ENCODE assay signal across 10 cellular contexts in the genomic region with DNA sequence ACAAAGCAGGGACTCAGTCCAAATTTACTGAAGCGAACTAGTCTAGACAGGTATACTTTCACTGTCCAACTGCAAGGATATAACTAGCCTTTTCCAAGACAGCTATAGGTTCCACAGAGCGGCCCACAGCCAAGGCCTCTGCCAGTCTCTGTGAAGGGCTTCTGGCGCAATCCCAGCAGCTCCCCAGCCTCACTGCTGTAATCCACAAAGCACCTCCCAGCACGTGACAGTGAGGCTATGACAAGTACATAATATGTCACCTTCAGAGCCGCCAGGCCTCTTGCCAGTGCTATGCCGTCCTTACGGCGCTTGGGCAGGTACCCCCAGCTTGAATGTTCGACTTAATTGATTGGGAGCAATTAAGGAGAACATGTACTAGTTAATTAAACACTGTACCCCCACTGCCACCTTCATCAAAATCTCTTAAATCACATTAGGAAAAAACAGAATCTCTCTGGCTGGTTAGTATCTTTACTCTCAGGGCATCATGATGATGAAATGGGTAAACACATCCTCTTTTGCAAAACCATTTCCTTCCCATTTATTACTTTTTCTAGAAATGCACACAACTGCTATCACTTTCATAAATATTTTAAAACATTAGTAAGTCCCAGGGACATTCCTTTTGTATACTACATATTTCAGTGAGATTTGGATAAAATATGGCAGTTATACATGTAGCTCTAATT.
DNase-seq lines count a peak whose midpoint lies in the region; ATAC-seq and TF ChIP-seq lines count a peak whose summit lies in the region.
"Had no signal": no experiment of that assay in that cellular context is flagged by ENCODE, and none has a peak within 500 bp of the region (broad histone marks: within the 10 kb centered on the region; RNA-seq: fewer than 3 reads in every experiment).

No MANE protein-coding gene starts in this region.

- no peak overlapping the region for H3K4me2 ChIP-seq in GM23338
- H3K4me2 ChIP-seq in hepatocyte, result no peak overlapping the region

- peak; percentile 43 for DNase-seq in AG08395 (ENCODE audit: low spot score)
- DNase-seq in GM23338 (ENCODE audit: low spot score), result no peak
- no peak for DNase-seq in T-helper 17 cell
- DNase-seq in hepatocyte (ENCODE audit: low spot score), result no peak
- DNase-seq in mesenteric fat pad (ENCODE audit: low spot score), result no peak
- DNase-seq in activated T-helper 1 cell treated with anti-CD3 and anti-CD28 coated beads, Interleukin-12 subunit alpha, Interleukin-12 subunit beta, Interleukin-2, Interleukin-4 antibody, amounts not matched to agents 30 ng/mL and 10 ng/mL and 1 ng/mL, durations not matched to agents 14 hours and 24 hours and 36 hours (ENCODE audit: low spot score), result no peak
- DNase-seq in effector memory CD4-positive, alpha-beta T cell, result no peak
- DNase-seq in psoas muscle, result no peak
- DNase-seq: NCI-H187 had no signal

- peaks cover 4% of the 10 kb centered on the region; the same call in 1 of the 2 replicates for H3K79me2 ChIP-seq in GM23338 (replicated peaks; ENCODE audit: insufficient read depth)
- H3K79me2 ChIP-seq in hepatocyte, result no peaks in the 10 kb centered on the region

- TF ChIP-seq CTCF in GM23338 (conservative IDR thresholded peaks at IDR 0.05; ENCODE audit: low read depth in 2 of 2) (no peak), hepatocyte (IDR thresholded peaks at IDR 0.05; ENCODE audit: poor library complexity) (no peak), psoas muscle (IDR thresholded peaks at IDR 0.05) (no peak)

- no peak overlapping the region for H2AFZ ChIP-seq in GM23338
- H2AFZ ChIP-seq in hepatocyte, result no peak overlapping the region

- no peak overlapping the region for H3K4me3 Mint-ChIP-seq in GM23338
- no peak overlapping the region for H3K4me3 Mint-ChIP-seq in T-helper 17 cell
- no peak overlapping the region for H3K4me3 Mint-ChIP-seq in activated T-helper 1 cell treated with anti-CD3 and anti-CD28 coated beads, Interleukin-12 subunit alpha, Interleukin-12 subunit beta, Interleukin-2, Interleukin-4 antibody, amounts not matched to agents 30 ng/mL and 10 ng/mL and 1 ng/mL, durations not matched to agents 14 hours and 24 hours and 36 hours

- peak overlapping the region; percentile 0; the same call in 1 of the 2 replicates for H3K27ac Mint-ChIP-seq in GM23338
- peak overlapping the region; percentile 85 for H3K27ac Mint-ChIP-seq in T-helper 17 cell
- no peak overlapping the region for H3K27ac Mint-ChIP-seq in activated T-helper 1 cell treated with anti-CD3 and anti-CD28 coated beads, Interleukin-12 subunit alpha, Interleukin-12 subunit beta, Interleukin-2, Interleukin-4 antibody, amounts not matched to agents 30 ng/mL and 10 ng/mL and 1 ng/mL, durations not matched to agents 14 hours and 24 hours and 36 hours

- H3K27ac ChIP-seq in GM23338 (ENCODE audit: low read depth), result no peak overlapping the region
- peak overlapping the region; percentile 16 for H3K27ac ChIP-seq in hepatocyte
- H3K27ac ChIP-seq in effector memory CD4-positive, alpha-beta T cell (ENCODE audit: insufficient read depth, low read length, poor library complexity, severe bottlenecking), result no peak overlapping the region
- H3K27ac ChIP-seq in psoas muscle, result no peak overlapping the region
- H3K27ac ChIP-seq: ascending aorta had no signal

- H3K9me2 ChIP-seq in GM23338 (ENCODE audit: insufficient read depth) (no peaks in the 10 kb centered on the region), hepatocyte (replicated peaks; ENCODE audit: insufficient read depth) (no peaks in the 10 kb centered on the region)

- H3K4me3 ChIP-seq in GM23338, result no peak overlapping the region
- no peak overlapping the region for H3K4me3 ChIP-seq in hepatocyte
- H3K4me3 ChIP-seq in effector memory CD4-positive, alpha-beta T cell (ENCODE audit: insufficient read depth, low read depth, low read length, poor library complexity, severe bottlenecking), result no peak overlapping the region
- no peak overlapping the region for H3K4me3 ChIP-seq in psoas muscle
- H3K4me3 ChIP-seq: ascending aorta had no signal

- ATAC-seq in GM23338 (no peak), T-helper 17 cell (peak; percentile 53), psoas muscle (no peak)

- intact Hi-C loops in activated T-helper 1 cell treated with anti-CD3 and anti-CD28 coated beads, Interleukin-12 subunit alpha, Interleukin-12 subunit beta, Interleukin-2, Interleukin-4 antibody, amounts not matched to agents 30 ng/mL and 10 ng/mL and 1 ng/mL, durations not matched to agents 14 hours and 24 hours and 36 hours (cut with micrococcal nuclease), result no loop called here
- intact Hi-C loops in psoas muscle (cut with DNase I), result loop anchor here in 1 of 2 donors (10.0 kb wide), 1 partner anchor 236 kb away; no protein-coding TSS in a partner anchor

- H3K4me1 ChIP-seq in GM23338 (ENCODE audit: insufficient read depth), result peaks cover 6% of the 10 kb centered on the region; the same call in 1 of the 2 replicates
- peaks cover 25% of the 10 kb centered on the region for H3K4me1 ChIP-seq in hepatocyte (ENCODE audit: insufficient read depth)
- no peaks in the 10 kb centered on the region for H3K4me1 ChIP-seq in effector memory CD4-positive, alpha-beta T cell (ENCODE audit: control insufficient read depth, insufficient read depth, low read length, poor library complexity, severe bottlenecking)
- H3K4me1 ChIP-seq in psoas muscle, result peaks cover 7% of the 10 kb centered on the region
- H3K4me1 ChIP-seq: ascending aorta had no signal

- H4K20me1 ChIP-seq in GM23338 (replicated peaks; ENCODE audit: insufficient read depth), result peaks cover 5% of the 10 kb centered on the region
- no peaks in the 10 kb centered on the region for H4K20me1 ChIP-seq in hepatocyte (ENCODE audit: insufficient read depth, poor library complexity, severe bottlenecking)

- H3K36me3 Mint-ChIP-seq in GM23338 (ENCODE audit: low read depth), result peaks cover 5% of the 10 kb centered on the region; the same call in 2 of the 3 replicates
- H3K36me3 Mint-ChIP-seq in T-helper 17 cell (ENCODE audit: low read depth), result no peaks in the 10 kb centered on the region
- no peaks in the 10 kb centered on the region for H3K36me3 Mint-ChIP-seq in activated T-helper 1 cell treated with anti-CD3 and anti-CD28 coated beads, Interleukin-12 subunit alpha, Interleukin-12 subunit beta, Interleukin-2, Interleukin-4 antibody, amounts not matched to agents 30 ng/mL and 10 ng/mL and 1 ng/mL, durations not matched to agents 14 hours and 24 hours and 36 hours (ENCODE audit: low read depth)

- no peaks in the 10 kb centered on the region for H3F3A ChIP-seq in GM23338 (replicated peaks; ENCODE audit: low read depth)

- 87% methylated on average over 9 of the region's 9 CpGs for whole genome bisulfite sequencing in hepatocyte (ENCODE audit: low lambda C conversion rate, missing lambda C conversion rate)
- WGBS in psoas muscle, 3 donors, result 86 to 93% (median 91%) methylated on average over 9 of the region's 9 CpGs

- no peaks in the 10 kb centered on the region for H3K36me3 ChIP-seq in GM23338 (ENCODE audit: insufficient read depth)
- no peaks in the 10 kb centered on the region for H3K36me3 ChIP-seq in hepatocyte (replicated peaks; ENCODE audit: insufficient read depth, low read depth)
- H3K36me3 ChIP-seq in effector memory CD4-positive, alpha-beta T cell (ENCODE audit: control insufficient read depth, insufficient read depth, low read length), result no peaks in the 10 kb centered on the region
- H3K36me3 ChIP-seq in psoas muscle (ENCODE audit: insufficient read depth in 1 of 2, low read depth in 1 of 2), result no peaks in the 10 kb centered on the region
- H3K36me3 ChIP-seq: ascending aorta had no signal

- H3K4me1 Mint-ChIP-seq in GM23338 (peaks cover 26% of the 10 kb centered on the region), T-helper 17 cell (peaks cover 10% of the 10 kb centered on the region)
- peaks cover 15% of the 10 kb centered on the region for H3K4me1 Mint-ChIP-seq in activated T-helper 1 cell treated with anti-CD3 and anti-CD28 coated beads, Interleukin-12 subunit alpha, Interleukin-12 subunit beta, Interleukin-2, Interleukin-4 antibody, amounts not matched to agents 30 ng/mL and 10 ng/mL and 1 ng/mL, durations not matched to agents 14 hours and 24 hours and 36 hours (ENCODE audit: low read depth)

- peaks cover 11% of the 10 kb centered on the region for H3K27me3 Mint-ChIP-seq in GM23338 (ENCODE audit: insufficient read depth, low read depth, poor library complexity)
- no peaks in the 10 kb centered on the region for H3K27me3 Mint-ChIP-seq in T-helper 17 cell
- H3K27me3 Mint-ChIP-seq in activated T-helper 1 cell treated with anti-CD3 and anti-CD28 coated beads, Interleukin-12 subunit alpha, Interleukin-12 subunit beta, Interleukin-2, Interleukin-4 antibody, amounts not matched to agents 30 ng/mL and 10 ng/mL and 1 ng/mL, durations not matched to agents 14 hours and 24 hours and 36 hours (ENCODE audit: insufficient read depth), result no peaks in the 10 kb centered on the region

- no peaks in the 10 kb centered on the region for H3K27me3 ChIP-seq in GM23338 (ENCODE audit: insufficient read depth)
- H3K27me3 ChIP-seq in hepatocyte, result no peaks in the 10 kb centered on the region
- no peaks in the 10 kb centered on the region for H3K27me3 ChIP-seq in effector memory CD4-positive, alpha-beta T cell (replicated peaks; ENCODE audit: control insufficient read depth, insufficient read depth, low read length, poor library complexity, severe bottlenecking)
- H3K27me3 ChIP-seq in psoas muscle (ENCODE audit: insufficient read depth in 3 of 3, low read length in 2 of 3), result no peaks in the 10 kb centered on the region
- H3K27me3 ChIP-seq: ascending aorta had no signal

- H3K9me3 ChIP-seq in T-helper 17 cell (ENCODE audit: control insufficient read depth, low read length, poor library complexity, severe bottlenecking) (no peaks in the 10 kb centered on the region), hepatocyte (ENCODE audit: low read depth) (no peaks in the 10 kb centered on the region), psoas muscle (no peaks in the 10 kb centered on the region)
- H3K9me3 ChIP-seq in effector memory CD4-positive, alpha-beta T cell (ENCODE audit: control insufficient read depth, low read length), result no peaks in the 10 kb centered on the region
- H3K9me3 ChIP-seq: ascending aorta had no signal

- H3K9me3 Mint-ChIP-seq in GM23338, result no peaks in the 10 kb centered on the region
- H3K9me3 Mint-ChIP-seq in activated T-helper 1 cell treated with anti-CD3 and anti-CD28 coated beads, Interleukin-12 subunit alpha, Interleukin-12 subunit beta, Interleukin-2, Interleukin-4 antibody, amounts not matched to agents 30 ng/mL and 10 ng/mL and 1 ng/mL, durations not matched to agents 14 hours and 24 hours and 36 hours, result no peaks in the 10 kb centered on the region

TF ChIP-seq in GM23338, 12 proteins besides CTCF, POLR2A, EP300 and RAD21 (continues in another document):
- TF ChIP-seq CREB1 (CRISPR knock-in tag; IDR thresholded peaks at IDR 0.05; ENCODE audit: low read depth), result no peak
- no peak for TF ChIP-seq NANOG (IDR thresholded peaks at IDR 0.05; ENCODE audit: borderline replicate concordance)
- no peak for TF ChIP-seq JUNB (IDR thresholded peaks at IDR 0.05; ENCODE audit: unreplicated experiment)
- TF ChIP-seq POLR2AphosphoS5 (IDR thresholded peaks at IDR 0.05; ENCODE audit: low read depth), result no peak
- TF ChIP-seq ZNF331 (CRISPR knock-in tag; IDR thresholded peaks at IDR 0.05; ENCODE audit: low read depth), result no peak
- TF ChIP-seq STAT1 (IDR thresholded peaks at IDR 0.05; ENCODE audit: unreplicated experiment), result no peak
